Comparison of ENCODE assay signal across 23 cellular contexts in genomic region chr5:930853-931252, GRCh38. TPM values are rescaled to one million over a fixed set of nuclear protein-coding genes. Genes with fewer than 3 reads are reported as not detected.
A peak's percentile ranks its signal among the peaks of the same experiment; 100 is the strongest.
DNase-seq lines count a peak whose midpoint lies in the region; ATAC-seq and TF ChIP-seq lines count a peak whose summit lies in the region.
"Had no signal": no experiment of that assay in that cellular context is flagged by ENCODE, and none has a peak within 500 bp of the region (broad histone marks: within the 10 kb centered on the region; RNA-seq: fewer than 3 reads in every experiment).

No MANE protein-coding gene starts in this region.

- no peaks in the 10 kb centered on the region for H4K20me1 ChIP-seq in PC-3 (ENCODE audit: low read length)
- H4K20me1 ChIP-seq: BLaER1 had no signal

- TF ChIP-seq CTCF in PC-3 (conservative IDR thresholded peaks at IDR 0.05; ENCODE audit: low read depth, low read length), result no peak
- TF ChIP-seq CTCF in epithelial cell of esophagus (IDR thresholded peaks at IDR 0.05; ENCODE audit: insufficient read depth, low read depth, low read length, missing control alignments), result no peak

- CTCF ChIA-PET in PC-3 (lab: Charles Lee), result no interaction called here

- H3K4me1 ChIP-seq in PC-3 (ENCODE audit: insufficient read depth, low read length), result peaks cover 31% of the 10 kb centered on the region

- H3K9me2 ChIP-seq in PC-3 (replicated peaks; ENCODE audit: low read length), result no peaks in the 10 kb centered on the region

- peak overlapping the region; percentile 61; the same call in 1 of the 2 replicates for H3K9ac ChIP-seq in PC-3 (ENCODE audit: low read length)
- H3K9ac ChIP-seq: BLaER1 had no signal

- ATAC-seq in PC-3, result peak; percentile 87
- ATAC-seq in GM19023 (IDR thresholded peaks at IDR 0.05; ENCODE audit: unreplicated experiment), result no peak
- ATAC-seq in HG03280 (IDR thresholded peaks at IDR 0.05; ENCODE audit: unreplicated experiment), result no peak
- ATAC-seq: CD8-positive, alpha-beta T cell; Panc1 had no signal

- DNase-seq in SIG-M5 treated with dmso at 0.1 percent for 504 hours (lab: John Stamatoyannopoulos, UW; ENCODE audit: unreplicated experiment) (peak; percentile 22), SIG-M5 (lab: John Stamatoyannopoulos, UW) (no peak), PC-3 (peak; percentile 91), epithelial cell of esophagus (ENCODE audit: low read depth) (peak; percentile 24), posterior vena cava (ENCODE audit: low spot score) (peak; percentile 37), UCSD-AML1 (lab: John Stamatoyannopoulos, UW; ENCODE audit: unreplicated experiment) (no peak)
- DNase-seq: ACHN; Calu3; CD8-positive, alpha-beta T cell; GDM1; HFFc6; KBM-7; NCI-H1092; NCI-H1436; NCI-H2029; NCI-H2227 treated with DMSO at 0.1 percent for 48 hours; NCI-H510A had no signal

- no peak overlapping the region for H2AFZ ChIP-seq in PC-3 (ENCODE audit: low read length)

- no peaks in the 10 kb centered on the region for H3K79me2 ChIP-seq in PC-3 (ENCODE audit: low read length)

- H3K4me3 ChIP-seq in PC-3 (ENCODE audit: low read length) (no peak overlapping the region), epithelial cell of esophagus (ENCODE audit: low read length) (no peak overlapping the region)
- H3K4me3 ChIP-seq: BLaER1 had no signal

- no peaks in the 10 kb centered on the region for H3K27me3 ChIP-seq in PC-3 (ENCODE audit: low read length)

- peak overlapping the region; percentile 40 for H3K4me2 ChIP-seq in PC-3 (ENCODE audit: low read length)
- H3K4me2 ChIP-seq: BLaER1 had no signal

- H3F3A ChIP-seq in PC-3 (ENCODE audit: low read length, unreplicated experiment), result no peaks in the 10 kb centered on the region

- intact Hi-C loops in PC-3 (cut with micrococcal nuclease) (loop anchor here (5.0 kb wide), 1 partner anchor 71 kb away; no protein-coding TSS in a partner anchor), posterior vena cava (cut with DNase I) (loop anchor here in 1 of 2 donors (10.0 kb wide), 1 partner anchor 234 kb away; no protein-coding TSS in a partner anchor)

- H3K27ac ChIP-seq in PC-3 (ENCODE audit: low read length), result peak overlapping the region; percentile 84
- H3K27ac ChIP-seq: 22Rv1, BLaER1, HL-60 had no signal

- POLR2A ChIA-PET in PC-3 (lab: Charles Lee; ENCODE audit: unreplicated experiment), result no interaction called here

- H3K9me3 ChIP-seq in PC-3 (ENCODE audit: low read length), result no peaks in the 10 kb centered on the region

- BruUV-seq in PC-3 (replicated peaks; lab: Mats Ljungman, UMichigan), result no TSS peak

- H3K36me3 ChIP-seq in PC-3 (ENCODE audit: low read depth, low read length), result no peaks in the 10 kb centered on the region
- H3K36me3 ChIP-seq: BLaER1 had no signal

RNA-seq across cellular contexts. Expression of gene TRIP13, which starts 38.2 kb away (rescaled TPM):
- total RNA-seq in PC-3 (2014; rRNA removed), result 56.4 and 69.0 TPM in 2 replicates
- total RNA-seq in posterior vena cava, result 1 to 10 TPM in 1 of 2 donors, under 1 TPM in 1; 0.95 to 1.6 TPM

RNA-seq across cellular contexts. Expression of gene BRD9, which starts 38.3 kb away (rescaled TPM):
- total RNA-seq in PC-3 (2014; rRNA removed) (50.4 and 64.7 TPM in 2 replicates), posterior vena cava (10 to 100 TPM; 28.6 to 36.0 TPM)

Comparison
In these comparisons a context has a peak if more than half of its experiments do, and no peak if none do; other contexts are left out.
1. DNase-seq: peak in SIG-M5 treated with dmso at 0.1 percent for 504 hours (single experiment), PC-3 (single experiment), epithelial cell of esophagus (single experiment) and posterior vena cava (single experiment); none in SIG-M5 (single experiment) and UCSD-AML1 (single experiment).
2. RNA of gene TRIP13, which starts 38.2 kb away (total RNA-seq): 56.4 to 69.0 TPM in PC-3; 0.95 to 1.6 TPM in posterior vena cava; every median in the first group is over 10 times any median in the second.